Comparison of ENCODE assay signal across 23 cellular contexts in genomic region chr5:174147551-174147950, GRCh38.
"Had no signal": no experiment of that assay in that cellular context is flagged by ENCODE, and none has a peak within 500 bp of the region (broad histone marks: within the 10 kb centered on the region; RNA-seq: fewer than 3 reads in every experiment).

No MANE protein-coding gene starts in this region.

- H3K4me1 ChIP-seq: parathyroid adenoma, thyroid gland had no signal

- H3K36me3 Mint-ChIP-seq: memory B cell, naive B cell had no signal

- H3K4me3 ChIP-seq: dorsolateral prefrontal cortex, gastrocnemius medialis, lung, mucosa of descending colon, smooth muscle cell, thyroid gland had no signal

- H3K27ac Mint-ChIP-seq: memory B cell, naive B cell, nephron, progenitor cell of endocrine pancreas had no signal

- ATAC-seq: gastrocnemius medialis; left lobe of liver; mucosa of descending colon; sciatic nerve; stimulated activated naive CD8-positive, alpha-beta T cell treated with anti-CD3 and anti-CD28 coated beads, Interleukin-15, amount 100 ng/mL, for 72 hours had no signal

- H3K36me3 ChIP-seq: gastrocnemius medialis, neutrophil, thyroid gland had no signal

- H3K27me3 ChIP-seq: dorsolateral prefrontal cortex, gastrocnemius medialis, neutrophil, thyroid gland had no signal

- DNase-seq: dorsolateral prefrontal cortex; effector CD4-positive, alpha-beta T cell; foreskin fibroblast; gastrocnemius medialis; mucosa of descending colon; naive B cell; stimulated activated CD4-positive, alpha-beta T cell treated with anti-CD3 and anti-CD28 coated beads, Interleukin-12 subunit alpha, Interleukin-12 subunit beta, amount 100 ng/mL, for 4 hours; stimulated activated CD4-positive, alpha-beta T cell treated with anti-CD3 and anti-CD28 coated beads, Interleukin-1b, Interleukin-23, amount 100 ng/mL, for 48 hours; stimulated activated CD4-positive, alpha-beta T cell treated with anti-CD3 and anti-CD28 coated beads, Interleukin-4, amount 100 ng/mL, for 1 hour; stimulated activated CD8-positive, alpha-beta memory T cell treated with anti-CD3 and anti-CD28 coated beads, Interleukin-4, amount 100 ng/mL, for 48 hours; stimulated activated naive CD4-positive, alpha-beta T cell; stimulated activated naive CD8-positive, alpha-beta T cell treated with anti-CD3 and anti-CD28 coated beads, Interleukin-15, amount 100 ng/mL, for 72 hours; thyroid gland; trophoblast cell had no signal

- H3K9me3 ChIP-seq: gastrocnemius medialis, mucosa of descending colon, neutrophil, thyroid gland had no signal

- H3K4me1 Mint-ChIP-seq: memory B cell, naive B cell, nephron had no signal

- H3K4me3 Mint-ChIP-seq: memory B cell; naive B cell; nephron; stimulated activated naive CD8-positive, alpha-beta T cell treated with anti-CD3 and anti-CD28 coated beads, Interleukin-15, amount 100 ng/mL, for 72 hours had no signal

- H3K27ac ChIP-seq: gastrocnemius medialis, neutrophil, parathyroid adenoma, thyroid gland had no signal

- H3K9me3 Mint-ChIP-seq: memory B cell, nephron had no signal
